ENCODE assay signal across 20 cellular contexts in the genomic region with DNA sequence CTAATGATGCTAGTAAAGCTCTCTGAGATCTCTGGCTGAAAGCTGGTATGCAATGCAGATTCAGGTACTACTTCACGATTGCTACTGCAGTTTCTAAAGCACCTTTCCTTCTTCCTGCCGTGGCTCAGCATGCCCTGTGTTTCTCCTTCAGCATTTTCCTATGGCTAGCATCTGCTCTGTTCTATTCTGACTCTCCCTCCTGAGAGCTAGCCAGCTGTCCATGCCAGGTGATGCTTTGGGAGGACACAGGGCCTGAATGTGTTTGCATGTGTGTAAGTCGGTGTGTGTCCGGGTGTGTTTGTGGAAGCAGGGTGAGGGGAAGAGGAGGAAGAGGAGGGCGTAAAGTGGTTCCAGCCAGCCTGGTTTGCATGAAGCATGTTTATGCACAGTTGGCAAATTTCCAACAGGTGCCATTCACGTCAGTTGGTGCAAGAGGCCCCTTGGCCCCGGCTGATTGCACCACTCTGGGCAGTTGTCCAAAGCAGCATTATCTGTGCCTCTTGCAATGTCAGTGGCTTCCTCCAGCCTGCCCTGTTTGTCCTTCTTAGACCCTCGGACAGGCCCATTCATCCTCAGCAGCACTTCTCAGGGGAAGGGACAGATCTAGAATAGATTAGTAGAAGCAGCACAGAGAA.
A peak's percentile ranks its signal among the peaks of the same experiment; 100 is the strongest.
DNase-seq lines count a peak whose midpoint lies in the region; ATAC-seq and TF ChIP-seq lines count a peak whose summit lies in the region.
"Had no signal": no experiment of that assay in that cellular context is flagged by ENCODE, and none has a peak within 500 bp of the region (broad histone marks: within the 10 kb centered on the region; RNA-seq: fewer than 3 reads in every experiment).

No MANE protein-coding gene starts in this region.

- TF ChIP-seq CTCF in MCF 10A (IDR thresholded peaks at IDR 0.05; ENCODE audit: unreplicated experiment): no peak
- no peak for TF ChIP-seq CTCF in breast epithelium (IDR thresholded peaks at IDR 0.05)
- TF ChIP-seq CTCF in glutamatergic neuron (IDR thresholded peaks at IDR 0.05; ENCODE audit: partially characterized antibody, unreplicated experiment): no peak

- H3K27ac Mint-ChIP-seq in MCF 10A (ENCODE audit: low read depth, unreplicated experiment) (no peak overlapping the region), glutamatergic neuron (ENCODE audit: unreplicated experiment) (peak overlapping the region; percentile 88)
- H3K27ac Mint-ChIP-seq: activated naive CD4-positive, alpha-beta T cell treated with anti-CD3 and anti-CD28 coated beads for 36 hours; HFFc6 had no signal

- H3K4me1 ChIP-seq in breast epithelium: no peaks in the 10 kb centered on the region
- H3K4me1 ChIP-seq: colonic mucosa, left lung, right atrium auricular region had no signal

- H3K9me3 ChIP-seq in breast epithelium: no peaks in the 10 kb centered on the region
- H3K9me3 ChIP-seq: colonic mucosa, left lung, right atrium auricular region, stomach had no signal

- CTCF ChIA-PET in MCF 10A (lab: Yijun Ruan, JAX): interaction anchor here (0.6 to 0.9 kb wide), 4 partner anchors 12 to 470 kb away, joined by 3 to 4 read pairs (median 3); no protein-coding TSS in a partner anchor

- POLR2A ChIA-PET in MCF 10A (lab: Yijun Ruan, JAX): interaction anchor here (1.5 kb wide), 1 partner anchor 16 kb away, joined by 3 read pairs; no protein-coding TSS in a partner anchor

- DNase-seq in MCF 10A (ENCODE audit: unreplicated experiment) (peak; percentile 95), breast epithelium (ENCODE audit: low spot score in 2 of 2) (no peak), NCI-H69 (lab: John Stamatoyannopoulos, UW) (peak; percentile 72), glutamatergic neuron (peak; percentile 17), sciatic nerve (ENCODE audit: low spot score) (no peak), inferior parietal cortex (ENCODE audit: extremely low spot score) (no peak)
- DNase-seq in activated CD4-positive, alpha-beta T cell treated with anti-CD3 and anti-CD28 coated beads for 4 hours: no peak
- DNase-seq: activated CD4-positive, alpha-beta T cell treated with anti-CD3 and anti-CD28 coated beads for 48 hours; activated naive CD4-positive, alpha-beta T cell treated with anti-CD3 and anti-CD28 coated beads for 36 hours; CD4-positive, CD25-positive, alpha-beta regulatory T cell; colonic mucosa; HFFc6; left lung; nucleus accumbens; OCI-M1; stomach; T-helper 9 cell had no signal

- no peaks in the 10 kb centered on the region for H3K36me3 ChIP-seq in breast epithelium
- H3K36me3 ChIP-seq: colonic mucosa, left lung, right atrium auricular region, stomach had no signal

- no peak for TF ChIP-seq POLR2A in breast epithelium (IDR thresholded peaks at IDR 0.05)

- H3K27me3 Mint-ChIP-seq in MCF 10A (ENCODE audit: insufficient read depth, unreplicated experiment) (no peaks in the 10 kb centered on the region), glutamatergic neuron (ENCODE audit: unreplicated experiment) (peaks cover 13% of the 10 kb centered on the region)

- intact Hi-C loops in MCF 10A (cut with micrococcal nuclease) (no loop called here), breast epithelium (cut with DNase I; ENCODE audit: low total_unique reads) (no loop called here), sciatic nerve (cut with DNase I) (no loop called here)

- no peak overlapping the region for H3K27ac ChIP-seq in breast epithelium
- H3K27ac ChIP-seq: colonic mucosa, left lung, right atrium auricular region, stomach had no signal

- no peaks in the 10 kb centered on the region for H3K27me3 ChIP-seq in breast epithelium
- H3K27me3 ChIP-seq: colonic mucosa, left lung, right atrium auricular region had no signal

- H3K4me1 Mint-ChIP-seq in MCF 10A (ENCODE audit: insufficient read depth, unreplicated experiment): peaks cover 7% of the 10 kb centered on the region
- peaks cover 40% of the 10 kb centered on the region for H3K4me1 Mint-ChIP-seq in glutamatergic neuron (ENCODE audit: low read depth, unreplicated experiment)
- H3K4me1 Mint-ChIP-seq: CD4-positive, CD25-positive, alpha-beta regulatory T cell had no signal

- ATAC-seq in sciatic nerve: no peak
- ATAC-seq in HG03565 (IDR thresholded peaks at IDR 0.05; ENCODE audit: unreplicated experiment): no peak
- ATAC-seq: GM12878, left lung had no signal

- H3K4me3 ChIP-seq in breast epithelium: no peak overlapping the region
- H3K4me3 ChIP-seq: colonic mucosa, GM12878, left lung, right atrium auricular region, stomach had no signal

- H3K36me3 Mint-ChIP-seq in MCF 10A (ENCODE audit: insufficient read depth, unreplicated experiment) (no peaks in the 10 kb centered on the region), glutamatergic neuron (ENCODE audit: unreplicated experiment) (no peaks in the 10 kb centered on the region)
- H3K36me3 Mint-ChIP-seq: CD4-positive, CD25-positive, alpha-beta regulatory T cell had no signal

- no TSS peak for BruUV-seq in MCF 10A (replicated peaks; lab: Mats Ljungman, UMichigan)

- no peaks in the 10 kb centered on the region for H3K9me3 Mint-ChIP-seq in MCF 10A (ENCODE audit: unreplicated experiment)
- H3K9me3 Mint-ChIP-seq in glutamatergic neuron (ENCODE audit: unreplicated experiment): peaks cover 11% of the 10 kb centered on the region
- H3K9me3 Mint-ChIP-seq: activated naive CD4-positive, alpha-beta T cell treated with anti-CD3 and anti-CD28 coated beads for 36 hours; CD4-positive, CD25-positive, alpha-beta regulatory T cell had no signal

- no peak overlapping the region for H3K4me3 Mint-ChIP-seq in MCF 10A (ENCODE audit: unreplicated experiment)
- H3K4me3 Mint-ChIP-seq in glutamatergic neuron (ENCODE audit: unreplicated experiment): peak overlapping the region; percentile 68
- H3K4me3 Mint-ChIP-seq: activated naive CD4-positive, alpha-beta T cell treated with anti-CD3 and anti-CD28 coated beads for 36 hours; CD4-positive, CD25-positive, alpha-beta regulatory T cell; HFFc6 had no signal

Comparison
In these comparisons a context has a peak if more than half of its experiments do, and no peak if none do; other contexts are left out.
1. DNase-seq: peak in MCF 10A (single experiment), NCI-H69 (single experiment) and glutamatergic neuron (single experiment); none in breast epithelium (0 of 2), sciatic nerve (single experiment), activated CD4-positive, alpha-beta T cell treated with anti-CD3 and anti-CD28 coated beads for 4 hours (0 of 2) and inferior parietal cortex (single experiment).